Comparison of ENCODE assay signal across 21 cellular contexts in the genomic region with DNA sequence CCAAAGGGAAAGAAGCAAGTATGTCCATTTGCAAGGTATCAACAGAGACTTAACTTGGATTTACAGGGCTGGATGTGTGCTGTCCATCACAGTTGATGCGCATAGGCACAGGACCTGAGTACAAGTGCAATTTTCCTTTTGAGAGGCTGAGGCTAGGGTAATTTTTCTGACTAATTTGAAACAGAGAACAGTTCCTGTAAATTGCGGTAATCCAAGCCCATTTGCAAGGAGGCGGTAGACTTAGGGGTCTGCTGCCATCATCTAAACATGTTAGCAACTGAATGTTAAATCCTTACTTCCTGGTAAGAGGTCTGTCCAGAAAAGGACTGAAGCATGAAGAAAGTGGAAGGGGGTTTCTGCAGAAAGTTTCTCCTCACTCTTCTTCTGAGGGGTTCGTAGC. TPM values are rescaled to one million over a fixed set of nuclear protein-coding genes. Genes with fewer than 3 reads are reported as not detected.
A peak's percentile ranks its signal among the peaks of the same experiment; 100 is the strongest.
DNase-seq lines count a peak whose midpoint lies in the region; ATAC-seq and TF ChIP-seq lines count a peak whose summit lies in the region.
"Had no signal": no experiment of that assay in that cellular context is flagged by ENCODE, and none has a peak within 500 bp of the region (broad histone marks: within the 10 kb centered on the region; RNA-seq: fewer than 3 reads in every experiment).

No MANE protein-coding gene starts in this region.

- no peak overlapping the region for H2AK5ac ChIP-seq in mesendoderm (ENCODE audit: low read length)

- H3K18ac ChIP-seq in mesendoderm (ENCODE audit: low read length), result no peak overlapping the region

- intact Hi-C loops in ascending aorta (cut with DNase I), result no loop called here

- no peak overlapping the region for H3K56ac ChIP-seq in mesendoderm (ENCODE audit: low read length)

- no peak overlapping the region for H3K9ac ChIP-seq in mesendoderm (ENCODE audit: low read length)
- H3K9ac ChIP-seq: BLaER1 treated with 17β-estradiol and CSF1 and Interleukin-3, amounts not matched to agents 10 nM and 100 nM had no signal

- H2BK15ac ChIP-seq in mesendoderm (replicated peaks; ENCODE audit: low read depth), result no peak overlapping the region

- no peak overlapping the region for H3K4me2 ChIP-seq in mesendoderm (ENCODE audit: low read length)
- H3K4me2 ChIP-seq: A549; BLaER1 treated with 17β-estradiol and CSF1 and Interleukin-3, amounts not matched to agents 10 nM and 100 nM had no signal

- no peak overlapping the region for H3K27ac ChIP-seq in mesendoderm (ENCODE audit: low read depth, low read length)
- no peak overlapping the region for H3K27ac ChIP-seq in ascending aorta
- H3K27ac ChIP-seq: A549; BLaER1 treated with 17β-estradiol and CSF1 and Interleukin-3, amounts not matched to agents 10 nM and 100 nM; brain microvascular endothelial cell; coronary artery; upper lobe of right lung had no signal

- H3K79me2 ChIP-seq in mesendoderm (ENCODE audit: control insufficient read depth, insufficient read depth, low read length), result no peaks in the 10 kb centered on the region

- H3K36me3 ChIP-seq in GM06990 (ENCODE audit: control insufficient read depth, insufficient read depth, low read length), result no peaks in the 10 kb centered on the region
- no peaks in the 10 kb centered on the region for H3K36me3 ChIP-seq in mesendoderm (ENCODE audit: control insufficient read depth, insufficient read depth, low read length)
- H3K36me3 ChIP-seq in ascending aorta, result no peaks in the 10 kb centered on the region
- H3K36me3 ChIP-seq: BLaER1 treated with 17β-estradiol and CSF1 and Interleukin-3, amounts not matched to agents 10 nM and 100 nM; brain microvascular endothelial cell; upper lobe of right lung had no signal

- H3K4me3 ChIP-seq in GM06990 (replicated peaks; ENCODE audit: low read depth, low read length), result no peak overlapping the region
- H3K4me3 ChIP-seq in mesendoderm (ENCODE audit: low read length), result no peak overlapping the region
- H3K4me3 ChIP-seq in ascending aorta, result no peak overlapping the region
- H3K4me3 ChIP-seq: A549; BLaER1 treated with 17β-estradiol and CSF1 and Interleukin-3, amounts not matched to agents 10 nM and 100 nM; coronary artery; upper lobe of right lung had no signal

- no peak overlapping the region for H4K8ac ChIP-seq in mesendoderm (ENCODE audit: low read depth, low read length)

- H3K79me1 ChIP-seq in mesendoderm (ENCODE audit: low read length), result no peaks in the 10 kb centered on the region

- H3K4me1 ChIP-seq in mesendoderm (ENCODE audit: control insufficient read depth, low read depth, low read length), result peaks cover 3% of the 10 kb centered on the region
- peaks cover 0 to 8% of the 10 kb centered on the region in 2 donors for H3K4me1 ChIP-seq in ascending aorta
- H3K4me1 ChIP-seq: A549; BLaER1 treated with 17β-estradiol and CSF1 and Interleukin-3, amounts not matched to agents 10 nM and 100 nM had no signal

- no peak overlapping the region for H3K23ac ChIP-seq in mesendoderm (ENCODE audit: low read length)

- H3K27me3 ChIP-seq in GM06990 (replicated peaks; ENCODE audit: control insufficient read depth, insufficient read depth, low read length), result no peaks in the 10 kb centered on the region
- H3K27me3 ChIP-seq in mesendoderm (ENCODE audit: insufficient read depth, low read length, poor library complexity), result no peaks in the 10 kb centered on the region
- H3K27me3 ChIP-seq in ascending aorta, result no peaks in the 10 kb centered on the region
- H3K27me3 ChIP-seq: BLaER1 treated with 17β-estradiol and CSF1 and Interleukin-3, amounts not matched to agents 10 nM and 100 nM; brain microvascular endothelial cell; upper lobe of right lung had no signal

- peak; percentile 18 for DNase-seq in GM06990 (ENCODE audit: extremely low read depth, insufficient read length)
- DNase-seq in mesendoderm, result peak; percentile 16
- DNase-seq in hippocampal formation (lab: John Stamatoyannopoulos, UW), result no peak
- no peak for DNase-seq in ascending aorta (ENCODE audit: low spot score in 2 of 2)
- no peak for DNase-seq in pons (ENCODE audit: low spot score)
- DNase-seq: activated CD4-positive, alpha-beta T cell treated with anti-CD3 and anti-CD28 coated beads for 1 hour; brain microvascular endothelial cell; kidney; naive thymus-derived CD4-positive, alpha-beta T cell; NCI-H510A; stimulated activated CD4-positive, alpha-beta T cell treated with anti-CD3 and anti-CD28 coated beads, Interleukin-2, amount 100 ng/mL, for 24 hours; stimulated activated naive CD8-positive, alpha-beta T cell treated with anti-CD3 and anti-CD28 coated beads, Interleukin-15, amount 100 ng/mL, for 72 hours; SW 1271; upper lobe of right lung had no signal

- TF ChIP-seq CTCF in GM06990 (IDR thresholded peaks at IDR 0.05; ENCODE audit: insufficient read depth, low read length, poor library complexity, severe bottlenecking), result no peak
- no peak for TF ChIP-seq CTCF in ascending aorta (IDR thresholded peaks at IDR 0.05)

- H3K4ac ChIP-seq in mesendoderm (ENCODE audit: low read depth, low read length), result no peak overlapping the region

- WGBS in mesendoderm (ENCODE audit: extremely low coverage, insufficient coverage, low lambda C conversion rate), result no CpG with 5 or more reads among the region's 4 CpGs

- H2BK5ac ChIP-seq in mesendoderm (ENCODE audit: low read length), result no peak overlapping the region

- H3K9me3 ChIP-seq in ascending aorta, result no peaks in the 10 kb centered on the region
- H3K9me3 ChIP-seq: A549; BLaER1 treated with 17β-estradiol and CSF1 and Interleukin-3, amounts not matched to agents 10 nM and 100 nM; upper lobe of right lung had no signal

- ATAC-seq in GM19025 (IDR thresholded peaks at IDR 0.05; ENCODE audit: low read depth, unreplicated experiment) (peak; percentile 46), HG02973 (IDR thresholded peaks at IDR 0.05; ENCODE audit: unreplicated experiment) (peak; percentile 74), GM18870 (IDR thresholded peaks at IDR 0.05; ENCODE audit: unreplicated experiment) (no peak)
- ATAC-seq: A549; HCT116; naive thymus-derived CD4-positive, alpha-beta T cell; stimulated activated naive CD8-positive, alpha-beta T cell treated with anti-CD3 and anti-CD28 coated beads, Interleukin-15, amount 100 ng/mL, for 72 hours; upper lobe of right lung had no signal

- no peak overlapping the region for H4K5ac ChIP-seq in mesendoderm (ENCODE audit: low read length)

- H2BK120ac ChIP-seq in mesendoderm (ENCODE audit: low read depth, low read length), result no peak overlapping the region

RNA-seq across cellular contexts. Expression of a gene that starts 23.7 kb away (rescaled TPM):
- polyA plus RNA-seq in mesendoderm (2013, experiment 1 of 2), result 29.8 TPM
- 29.2 TPM for polyA plus RNA-seq in mesendoderm (2013, experiment 2 of 2)
- total RNA-seq in ascending aorta, result 225 TPM

Comparison
In these comparisons a context has a peak if more than half of its experiments do, and no peak if none do; other contexts are left out.
1. DNase-seq: peak in GM06990 (single experiment) and mesendoderm (single experiment); none in hippocampal formation (0 of 2), ascending aorta (0 of 2) and pons (single experiment).